Comparison of ENCODE assay signal across 30 cellular contexts in genomic region chr9:132827366-132827765, GRCh38. TPM values are rescaled to one million over a fixed set of nuclear protein-coding genes. Genes with fewer than 3 reads are reported as not detected.
"Had no signal": no experiment of that assay in that cellular context is flagged by ENCODE, and none has a peak within 500 bp of the region (broad histone marks: within the 10 kb centered on the region; RNA-seq: fewer than 3 reads in every experiment).

No MANE protein-coding gene starts in this region.

- H3K4me1 ChIP-seq: ascending aorta, breast epithelium, heart left ventricle had no signal

- ATAC-seq: activated naive CD4-positive, alpha-beta T cell treated with anti-CD3 and anti-CD28 coated beads, Interleukin-2, amount 50 U/mL, for 72 hours; activated T-cell treated with anti-CD3 and anti-CD28 coated beads, Interleukin-2, amount 50 U/mL, for 72 hours; heart left ventricle; T-helper 17 cell had no signal

- H3K36me3 ChIP-seq: ascending aorta, breast epithelium, cardiac muscle cell, esophagus squamous epithelium, heart left ventricle had no signal

- DNase-seq: activated CD4-positive, alpha-beta memory T cell treated with anti-CD3 and anti-CD28 coated beads, Interleukin-2, amount 10 ng/mL, durations not matched to agents 7 days and 5 days; activated CD4-positive, alpha-beta T cell treated with anti-CD3 and anti-CD28 coated beads for 4 hours; activated CD4-positive, alpha-beta T cell treated with anti-CD3 and anti-CD28 coated beads, Interleukin-2, amount 10 ng/mL, durations not matched to agents 7 days and 5 days; activated CD4-positive, alpha-beta T cell treated with anti-CD3 and anti-CD28 coated beads, Interleukin-2, amount 50 U/mL, for 4 hours; activated CD4-positive, CD25-positive, alpha-beta regulatory T cell; activated CD4-positive, CD25-positive, alpha-beta regulatory T cell treated with anti-CD3 and anti-CD28 coated beads, Interleukin-2, amount 50 U/mL, for 72 hours; activated CD8-positive, alpha-beta memory T cell treated with anti-CD3 and anti-CD28 coated beads, Interleukin-2, amount 50 U/mL, for 48 hours; activated gamma-delta T cell; activated naive CD4-positive, alpha-beta T cell; activated naive CD4-positive, alpha-beta T cell treated with anti-CD3 and anti-CD28 coated beads, Interleukin-2, amount 10 ng/mL, durations not matched to agents 7 days and 5 days; activated naive CD8-positive, alpha-beta T cell treated with anti-CD3 and anti-CD28 coated beads, Interleukin-2, amount 10 ng/mL, durations not matched to agents 7 days and 5 days; activated T-cell treated with anti-CD3 and anti-CD28 coated beads for 4 hours; activated T-cell treated with anti-CD3 and anti-CD28 coated beads, Interleukin-2, amount 50 U/mL, for 24 hours; activated T-cell treated with anti-CD3 and anti-CD28 coated beads, Interleukin-2, amount 50 U/mL, for 72 hours; dorsolateral prefrontal cortex; effector memory CD4-positive, alpha-beta T cell; endodermal cell; esophagus squamous epithelium; glutamatergic neuron; T-helper 1 cell; T-helper 17 cell; T1000 had no signal

- H3K4me3 ChIP-seq: ascending aorta, breast epithelium, cardiac muscle cell, coronary artery, dorsolateral prefrontal cortex, esophagus squamous epithelium, heart left ventricle had no signal

- H3K27me3 ChIP-seq: ascending aorta, breast epithelium, dorsolateral prefrontal cortex, heart left ventricle had no signal

- H3K27ac ChIP-seq: ascending aorta, breast epithelium, cardiac muscle cell, coronary artery, dorsolateral prefrontal cortex, esophagus squamous epithelium, heart left ventricle had no signal

- H3K9me3 ChIP-seq: ascending aorta, breast epithelium, esophagus squamous epithelium, heart left ventricle had no signal

- FAIRE-seq: frontal cortex had no signal

RNA-seq across cellular contexts. Expression of gene AK8, which starts 50.7 kb away (rescaled TPM):
- total RNA-seq: activated CD4-positive, alpha-beta memory T cell treated with anti-CD3 and anti-CD28 coated beads, Interleukin-2, amount 10 ng/mL, durations not matched to agents 7 days and 5 days; activated CD4-positive, alpha-beta T cell treated with anti-CD3 and anti-CD28 coated beads, Interleukin-2, amount 10 ng/mL, durations not matched to agents 7 days and 5 days; activated naive CD4-positive, alpha-beta T cell treated with anti-CD3 and anti-CD28 coated beads, Interleukin-2, amount 50 U/mL, for 72 hours; ascending aorta; fibroblast of villous mesenchyme had no signal
- polyA plus RNA-seq: heart left ventricle had no signal
